ENCODE assay signal across 8 cellular contexts in genomic region chrX:104156630-104157529, GRCh38. TPM values are rescaled to one million over a fixed set of nuclear protein-coding genes. Genes with fewer than 3 reads are reported as not detected.
DNase-seq lines count a peak whose midpoint lies in the region; ATAC-seq and TF ChIP-seq lines count a peak whose summit lies in the region.

A gene with protein sequence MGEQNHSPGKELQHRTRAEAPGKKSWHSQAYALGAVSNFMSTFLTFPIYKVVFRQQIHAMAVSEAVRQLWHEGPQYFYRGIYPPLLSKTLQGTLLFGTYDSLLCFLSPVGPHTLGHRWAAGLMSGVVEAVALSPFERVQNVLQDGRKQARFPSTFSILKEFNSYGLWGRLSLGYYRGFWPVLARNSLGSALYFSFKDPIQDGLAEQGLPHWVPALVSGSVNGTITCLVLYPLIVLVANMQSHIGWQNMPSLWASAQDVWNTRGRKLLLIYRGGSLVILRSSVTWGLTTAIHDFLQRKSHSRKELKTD (minus strand): TSS chrX:104157009. CDS start chrX:104105257, 51,752 bp downstream.

- TF ChIP-seq CTCF in HFF-Myc (IDR thresholded peaks at IDR 0.05; ENCODE audit: low read depth, low read length, missing control alignments) (no peak), glutamatergic neuron (IDR thresholded peaks at IDR 0.05; ENCODE audit: partially characterized antibody, unreplicated experiment) (no peak), ovary (IDR thresholded peaks at IDR 0.05) (peak in 1 of 3 donors; percentile 20)

- peak; percentile 91 to 93 for ATAC-seq in activated naive CD4-positive, alpha-beta T cell treated with anti-CD3 and anti-CD28 coated beads, Interleukin-2, amount 50 U/mL, for 72 hours

- no peaks in the 10 kb centered on the region for H3K9me3 ChIP-seq in SK-N-MC (ENCODE audit: low read depth, low read length)
- H3K9me3 ChIP-seq in ovary = no peaks in the 10 kb centered on the region
- H3K9me3 ChIP-seq in thymus (ENCODE audit: control insufficient read depth) = no peaks in the 10 kb centered on the region

- peak within 1 kb of the TSS; percentile 96 for H3K4me3 Mint-ChIP-seq in glutamatergic neuron (ENCODE audit: unreplicated experiment)

- H3K27me3 Mint-ChIP-seq in glutamatergic neuron (ENCODE audit: unreplicated experiment) = no peaks in the 10 kb centered on the region

- H3K4me1 ChIP-seq in ovary (ENCODE audit: insufficient read depth) = no peaks in the 10 kb centered on the region
- H3K4me1 ChIP-seq in thymus (ENCODE audit: control insufficient read depth, insufficient read depth, low read length) = no peaks in the 10 kb centered on the region

- no peaks in the 10 kb centered on the region for H3K9me3 Mint-ChIP-seq in activated naive CD4-positive, alpha-beta T cell treated with anti-CD3 and anti-CD28 coated beads, Interleukin-2, amount 50 U/mL, for 72 hours
- no peaks in the 10 kb centered on the region for H3K9me3 Mint-ChIP-seq in glutamatergic neuron (ENCODE audit: unreplicated experiment)

- no peaks in the 10 kb centered on the region for H3K4me1 Mint-ChIP-seq in glutamatergic neuron (ENCODE audit: low read depth, unreplicated experiment)

- H3K36me3 Mint-ChIP-seq in activated naive CD4-positive, alpha-beta T cell treated with anti-CD3 and anti-CD28 coated beads, Interleukin-2, amount 50 U/mL, for 72 hours = peaks cover 0 to 9% of the 10 kb centered on the region in 2 donors
- H3K36me3 Mint-ChIP-seq in glutamatergic neuron (ENCODE audit: unreplicated experiment) = no peaks in the 10 kb centered on the region

- intact Hi-C loops in ovary (cut with DNase I) = no loop called here

- TF ChIP-seq POLR2A in ovary (IDR thresholded peaks at IDR 0.05) = peak; percentile 43

- no peaks in the 10 kb centered on the region for H3K27me3 ChIP-seq in ovary
- no peaks in the 10 kb centered on the region for H3K27me3 ChIP-seq in thymus (ENCODE audit: control insufficient read depth, insufficient read depth)

- whole genome bisulfite sequencing in ovary, 3 donors = 32 to 53% (median 50%) methylated on average over 44 of the region's 44 CpGs
- WGBS in thymus = under 1% methylated on average over 44 of the region's 44 CpGs

- peak within 1 kb of the TSS; percentile 99 to 100 for H3K27ac Mint-ChIP-seq in activated naive CD4-positive, alpha-beta T cell treated with anti-CD3 and anti-CD28 coated beads, Interleukin-2, amount 50 U/mL, for 72 hours
- H3K27ac Mint-ChIP-seq in glutamatergic neuron (ENCODE audit: unreplicated experiment) = peak within 1 kb of the TSS; percentile 99

- DNase-seq in GM04504 (ENCODE audit: low read depth) (peak; percentile 40), HFF-Myc (ENCODE audit: extremely low read depth, low read depth) (peak; percentile 44), MV-4-11 (lab: John Stamatoyannopoulos, UW) (peak; percentile 83), SK-N-MC (ENCODE audit: low read depth, low spot score) (no peak), glutamatergic neuron (peak; percentile 78), ovary (peak; percentile 64 to 78 (median 72))
- peak; percentile 61 to 78 for DNase-seq in activated naive CD4-positive, alpha-beta T cell treated with anti-CD3 and anti-CD28 coated beads, Interleukin-2, amount 50 U/mL, for 72 hours (ENCODE audit: low spot score in 2 of 2)

- TF ChIP-seq EP300 in ovary (IDR thresholded peaks at IDR 0.05) = no peak

- H3K4me3 ChIP-seq in HFF-Myc (replicated peaks; ENCODE audit: low read depth, low read length) (peak within 1 kb of the TSS; percentile 74), SK-N-MC (peak within 1 kb of the TSS; percentile 87), ovary (peak within 1 kb of the TSS; percentile 54), thymus (ENCODE audit: low read length) (peak within 1 kb of the TSS; percentile 56)

- H3K9ac ChIP-seq in SK-N-MC (ENCODE audit: insufficient read length) = peak within 1 kb of the TSS; percentile 87

- H3K27ac ChIP-seq in SK-N-MC (peak within 1 kb of the TSS; percentile 91), ovary (peak within 1 kb of the TSS; percentile 42 to 76), thymus (ENCODE audit: low read depth) (peak within 1 kb of the TSS; percentile 91)

- H3K36me3 ChIP-seq in SK-N-MC (ENCODE audit: insufficient read depth, low read length) = no peaks in the 10 kb centered on the region
- H3K36me3 ChIP-seq in ovary = no peaks in the 10 kb centered on the region
- no peaks in the 10 kb centered on the region for H3K36me3 ChIP-seq in thymus (ENCODE audit: control insufficient read depth, insufficient read depth)

RNA-seq across cellular contexts. Expression of the gene that starts here (rescaled TPM):
- 1 to 10 TPM; 4.2 to 8.1 TPM for total RNA-seq in activated naive CD4-positive, alpha-beta T cell treated with anti-CD3 and anti-CD28 coated beads, Interleukin-2, amount 50 U/mL, for 72 hours
- total RNA-seq in glutamatergic neuron (ENCODE audit: unreplicated experiment) (5.7 TPM), ovary (10 to 100 TPM in 6 of 7 donors, 1 to 10 TPM in 1; 7.8 to 15.1 (median 12.6) TPM)
- polyA plus RNA-seq in ovary (10 to 100 TPM in 1 of 2 donors, 1 to 10 TPM in 1; 8.4 to 15.0 TPM), thymus (3.0 TPM)
